8 cellular contexts compared by ENCODE assay signal in genomic region chr2:234488913-234489451, GRCh38. TPM values are rescaled to one million over a fixed set of nuclear protein-coding genes. Genes with fewer than 3 reads are reported as not detected.
DNase-seq lines count a peak whose midpoint lies in the region; ATAC-seq and TF ChIP-seq lines count a peak whose summit lies in the region.

No MANE protein-coding gene starts in this region.

- peak overlapping the region; percentile 51 for H3K27ac Mint-ChIP-seq in activated T-cell treated with anti-CD3 and anti-CD28 coated beads, Interleukin-2, amount 50 U/mL, for 72 hours
- no peak overlapping the region for H3K27ac Mint-ChIP-seq in osteocyte (ENCODE audit: unreplicated experiment)

- DNase-seq in activated T-cell treated with anti-CD3 and anti-CD28 coated beads, Interleukin-2, amount 50 U/mL, for 72 hours = peak; percentile 74 to 82
- peak; percentile 71 for DNase-seq in stimulated activated CD4-positive, alpha-beta T cell treated with anti-CD3 and anti-CD28 coated beads, Interleukin-4, amount 100 ng/mL, for 24 hours
- DNase-seq in retina (no peak), osteocyte (ENCODE audit: extremely low spot score, unreplicated experiment) (no peak), NCI-H146 (lab: John Stamatoyannopoulos, UW) (no peak)

- peak; percentile 81 for ATAC-seq in GM19395 (IDR thresholded peaks at IDR 0.05; ENCODE audit: unreplicated experiment)
- ATAC-seq in HG03442 (IDR thresholded peaks at IDR 0.05; ENCODE audit: unreplicated experiment) = peak; percentile 78
- ATAC-seq in activated T-cell treated with anti-CD3 and anti-CD28 coated beads, Interleukin-2, amount 50 U/mL, for 72 hours (replicated peaks in 1 of 2) = peak; percentile 86 to 88
- ATAC-seq in GM18519 (IDR thresholded peaks at IDR 0.05; ENCODE audit: low FRiP score, unreplicated experiment) = no peak

- H3K4me1 Mint-ChIP-seq in activated T-cell treated with anti-CD3 and anti-CD28 coated beads, Interleukin-2, amount 50 U/mL, for 72 hours (ENCODE audit: low read depth) = peaks cover 91% of the 10 kb centered on the region
- H3K4me1 Mint-ChIP-seq in osteocyte (ENCODE audit: unreplicated experiment) = peaks cover 23% of the 10 kb centered on the region

- no peak for TF ChIP-seq CTCF in osteocyte (IDR thresholded peaks at IDR 0.05)

- no peaks in the 10 kb centered on the region for H3K27me3 Mint-ChIP-seq in activated T-cell treated with anti-CD3 and anti-CD28 coated beads, Interleukin-2, amount 50 U/mL, for 72 hours (ENCODE audit: low read depth)
- H3K27me3 Mint-ChIP-seq in osteocyte (ENCODE audit: unreplicated experiment) = no peaks in the 10 kb centered on the region

- no peaks in the 10 kb centered on the region for H3K9me3 Mint-ChIP-seq in activated T-cell treated with anti-CD3 and anti-CD28 coated beads, Interleukin-2, amount 50 U/mL, for 72 hours
- peaks cover 5% of the 10 kb centered on the region for H3K9me3 Mint-ChIP-seq in osteocyte (ENCODE audit: unreplicated experiment)

- H3K4me3 Mint-ChIP-seq in activated T-cell treated with anti-CD3 and anti-CD28 coated beads, Interleukin-2, amount 50 U/mL, for 72 hours = peak overlapping the region; percentile 91 to 98
- H3K4me3 Mint-ChIP-seq in osteocyte (ENCODE audit: unreplicated experiment) = no peak overlapping the region

- H3K36me3 Mint-ChIP-seq in activated T-cell treated with anti-CD3 and anti-CD28 coated beads, Interleukin-2, amount 50 U/mL, for 72 hours (ENCODE audit: insufficient read depth in 2 of 2) = peaks cover 5 to 19% of the 10 kb centered on the region in 2 donors
- H3K36me3 Mint-ChIP-seq in osteocyte (ENCODE audit: unreplicated experiment) = peaks cover 13% of the 10 kb centered on the region

RNA-seq across cellular contexts. Expression of gene ARL4C, which starts 7.9 kb away (rescaled TPM):
- 10 to 100 TPM; 52.9 to 53.7 TPM for total RNA-seq in activated T-cell treated with anti-CD3 and anti-CD28 coated beads, Interleukin-2, amount 50 U/mL, for 72 hours
- 35.1 and 37.1 TPM in 2 replicates for total RNA-seq in osteocyte

Comparison
In these comparisons a context has a peak if more than half of its experiments do, and no peak if none do; other contexts are left out.
1. DNase-seq: peak in activated T-cell treated with anti-CD3 and anti-CD28 coated beads, Interleukin-2, amount 50 U/mL, for 72 hours (2 of 2) and stimulated activated CD4-positive, alpha-beta T cell treated with anti-CD3 and anti-CD28 coated beads, Interleukin-4, amount 100 ng/mL, for 24 hours (single experiment); none in retina (single experiment), osteocyte (single experiment) and NCI-H146 (single experiment).